19 cellular contexts compared by ENCODE assay signal in the genomic region with DNA sequence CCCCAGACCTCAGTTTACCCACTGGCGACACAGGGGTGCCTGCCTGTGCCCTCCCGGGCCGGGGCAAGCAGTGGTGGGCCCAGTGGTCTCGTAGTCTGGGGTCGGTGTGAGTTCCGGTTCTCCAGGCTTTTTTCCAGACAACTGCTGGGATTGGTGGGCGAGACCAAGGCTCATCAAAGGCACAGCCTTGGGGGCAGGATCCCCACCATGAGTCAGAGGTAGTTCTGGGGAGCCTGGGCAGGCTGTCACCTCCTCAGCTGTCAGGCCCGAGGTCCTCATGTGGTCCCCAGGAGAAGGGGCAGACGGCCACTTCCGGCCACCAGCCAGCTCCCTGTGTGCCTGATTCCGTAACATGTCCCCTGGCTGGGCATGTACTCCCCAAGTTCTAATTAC. TPM values are rescaled to one million over a fixed set of nuclear protein-coding genes. Genes with fewer than 3 reads are reported as not detected.
DNase-seq lines count a peak whose midpoint lies in the region; ATAC-seq and TF ChIP-seq lines count a peak whose summit lies in the region.
"Had no signal": no experiment of that assay in that cellular context is flagged by ENCODE, and none has a peak within 500 bp of the region (broad histone marks: within the 10 kb centered on the region; RNA-seq: fewer than 3 reads in every experiment).

No MANE protein-coding gene starts in this region.

- ATAC-seq in left cardiac atrium (no peak), left lobe of liver (no peak), upper lobe of right lung (no peak), T-cell (replicated peaks in 1 of 4) (no peak)

- H3K9me3 Mint-ChIP-seq in T-cell, result no peaks in the 10 kb centered on the region
- H3K9me3 Mint-ChIP-seq: immature natural killer cell, nephron progenitor cell had no signal

- TF ChIP-seq CTCF in Peyer's patch (IDR thresholded peaks at IDR 0.05), result no peak
- no peak for TF ChIP-seq CTCF in upper lobe of right lung (IDR thresholded peaks at IDR 0.05)

- peaks cover 0 to 22% (median 5%) of the 10 kb centered on the region in 4 donors for H3K4me1 ChIP-seq in Peyer's patch
- H3K4me1 ChIP-seq in upper lobe of right lung, result peaks cover 17% of the 10 kb centered on the region

- H3K27me3 ChIP-seq in Peyer's patch (no peaks in the 10 kb centered on the region), upper lobe of right lung (no peaks in the 10 kb centered on the region)

- peaks cover 8 to 11% of the 10 kb centered on the region in 2 donors for H3K27me3 Mint-ChIP-seq in T-cell

- DNase-seq in cardiac septum (ENCODE audit: low spot score) (peak; percentile 72), left cardiac atrium (no peak), Peyer's patch (peak in 1 of 3 donors; percentile 51), left lobe of liver (ENCODE audit: low spot score) (peak; percentile 26), upper lobe of right lung (peak; percentile 55), NCI-H82 (lab: John Stamatoyannopoulos, UW) (no peak), kidney glomerular epithelial cell (lab: John Stamatoyannopoulos, UW) (no peak), T-cell (no peak)
- DNase-seq: activated T-cell treated with anti-CD3 and anti-CD28 coated beads, Interleukin-2, amount 50 U/mL, for 48 hours; immature natural killer cell; NCI-H1048; NCI-H446 treated with DMSO at 0.1 percent for 48 hours had no signal

- H3K27ac ChIP-seq in Peyer's patch (peak overlapping the region in 3 of 4 donors; percentile 51 to 72 (median 56)), upper lobe of right lung (no peak overlapping the region)
- H3K27ac ChIP-seq: coronary artery, prostate gland had no signal

- TF ChIP-seq POLR2A in Peyer's patch (IDR thresholded peaks at IDR 0.05), result no peak

- POLR2A ChIA-PET in T-cell (lab: Charles Lee), result no interaction called here

- CTCF ChIA-PET in T-cell (lab: Charles Lee), result no interaction called here

- H3K4me3 Mint-ChIP-seq in T-cell, result no peak overlapping the region
- H3K4me3 Mint-ChIP-seq: activated naive CD8-positive, alpha-beta T cell; brain; immature natural killer cell; nephron progenitor cell had no signal

- H3K4me3 ChIP-seq in Peyer's patch, result no peak overlapping the region
- no peak overlapping the region for H3K4me3 ChIP-seq in upper lobe of right lung
- H3K4me3 ChIP-seq: coronary artery, heart left ventricle, prostate gland, smooth muscle cell had no signal

- intact Hi-C loops in cardiac septum (cut with DNase I), result no loop called here
- intact Hi-C loops in left cardiac atrium (cut with DNase I), result no loop called here
- intact Hi-C loops in upper lobe of right lung (cut with DNase I), result no loop called here

- no peak overlapping the region for H3K27ac Mint-ChIP-seq in T-cell
- H3K27ac Mint-ChIP-seq: activated naive CD8-positive, alpha-beta T cell; brain; immature natural killer cell; nephron progenitor cell had no signal

- H3K36me3 ChIP-seq in Peyer's patch (no peaks in the 10 kb centered on the region), upper lobe of right lung (no peaks in the 10 kb centered on the region)
- H3K36me3 ChIP-seq: heart left ventricle, prostate gland had no signal

- no peaks in the 10 kb centered on the region for H3K4me1 Mint-ChIP-seq in T-cell
- H3K4me1 Mint-ChIP-seq: brain, immature natural killer cell had no signal

- H3K9me3 ChIP-seq in Peyer's patch (no peaks in the 10 kb centered on the region), upper lobe of right lung (no peaks in the 10 kb centered on the region)
- H3K9me3 ChIP-seq: heart left ventricle, prostate gland had no signal

- no peaks in the 10 kb centered on the region for H3K36me3 Mint-ChIP-seq in T-cell
- H3K36me3 Mint-ChIP-seq: activated naive CD8-positive, alpha-beta T cell; brain; immature natural killer cell had no signal

RNA-seq across cellular contexts. Expression of a gene that starts 0.8 kb away (rescaled TPM):
- 0.03 TPM for total RNA-seq in cardiac septum
- total RNA-seq in left cardiac atrium, result under 1 TPM in 1 of 2 donors, not detected in 1; 0.26 TPM
- 1,000 to 10,000 TPM in 2 of 4 donors, 100 to 1,000 TPM in 2; 817 to 1,165 (median 1,010) TPM for total RNA-seq in Peyer's patch
- 0.38 TPM for total RNA-seq in left lobe of liver
- not detected for total RNA-seq in upper lobe of right lung
- total RNA-seq in T-cell, result 1 to 10 TPM in 1 of 5 donors, under 1 TPM in 2, not detected in 2; 0.12 to 1.4 (median 0.53) TPM
- total RNA-seq: smooth muscle cell had no signal

RNA-seq across cellular contexts. Expression of a gene that starts 37.3 kb away (rescaled TPM):
- not detected for total RNA-seq in cardiac septum
- total RNA-seq in left cardiac atrium, result not detected
- total RNA-seq in Peyer's patch, result not detected
- 1.0 TPM for total RNA-seq in left lobe of liver
- not detected for total RNA-seq in upper lobe of right lung
- under 1 TPM in 3 of 5 donors, not detected in 2; 0.09 to 0.30 (median 0.23) TPM for total RNA-seq in T-cell
- total RNA-seq: heart left ventricle, smooth muscle cell had no signal

Comparison
In these comparisons a context has a peak if more than half of its experiments do, and no peak if none do; other contexts are left out.
1. DNase-seq: peak in cardiac septum (single experiment), left lobe of liver (single experiment) and upper lobe of right lung (single experiment); none in left cardiac atrium (single experiment), NCI-H82 (single experiment), kidney glomerular epithelial cell (single experiment) and T-cell (0 of 34).
2. RNA of a gene that starts 0.8 kb away (total RNA-seq): 817 to 1,165 TPM in Peyer's patch; 0.38 TPM in left lobe of liver (single experiment), 0.26 TPM in left cardiac atrium, 0.12 to 1.4 TPM in T-cell, 0.03 TPM in cardiac septum (single experiment) and not detected in upper lobe of right lung (single experiment); every median in the first group is over 100 times any median in the second.